ENCODE assay signal across 1 cellular context in the genomic region with DNA sequence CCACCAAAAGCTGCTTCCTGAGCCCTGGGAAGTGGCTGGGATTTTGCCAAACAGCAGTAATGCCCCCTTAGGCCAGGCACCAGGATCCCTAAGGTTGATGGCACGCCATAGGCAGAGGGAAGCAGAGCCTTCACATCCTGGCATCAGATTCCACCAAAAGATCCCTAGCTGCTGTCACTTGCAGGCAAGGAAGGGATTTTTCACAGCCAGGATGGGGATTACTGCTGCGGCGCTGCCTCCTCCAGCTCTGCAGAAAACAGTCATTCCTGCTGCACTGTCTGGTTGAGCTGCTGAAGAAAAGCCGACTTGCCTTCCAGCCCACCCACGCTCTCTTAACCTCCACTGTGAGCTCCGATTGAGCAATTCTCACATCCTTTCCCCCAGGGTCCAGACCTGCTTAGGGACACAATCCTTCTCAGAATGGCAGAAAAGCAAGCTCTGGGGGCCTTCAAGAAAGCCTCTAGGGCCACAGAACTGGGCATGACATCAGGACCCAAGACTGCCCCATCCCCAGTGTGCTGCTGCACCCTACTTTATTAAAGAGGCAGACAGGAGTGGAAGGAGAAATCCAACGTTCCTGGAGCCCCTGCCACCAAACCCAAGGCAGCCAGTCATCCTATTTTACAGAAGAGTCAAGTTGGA.
TF ChIP-seq lines count a peak whose summit lies in the region.

No MANE protein-coding gene starts in this region.

TF ChIP-seq in H1, 55 proteins besides CTCF, POLR2A, EP300 and RAD21:
- TF ChIP-seq SP1 (IDR thresholded peaks at IDR 0.05; ENCODE audit: low read depth, low read length), result no peak
- no peak for TF ChIP-seq TEAD4 (IDR thresholded peaks at IDR 0.05; ENCODE audit: low read depth, low read length)
- no peak for TF ChIP-seq JUN (IDR thresholded peaks at IDR 0.05; ENCODE audit: low read depth, low read length)
- TF ChIP-seq CEBPB (IDR thresholded peaks at IDR 0.05; ENCODE audit: low read depth, low read length), result 0 out of 2 replicates have a peak, but pooled peaks have one; percentile 37
- TF ChIP-seq, protein P1, sequence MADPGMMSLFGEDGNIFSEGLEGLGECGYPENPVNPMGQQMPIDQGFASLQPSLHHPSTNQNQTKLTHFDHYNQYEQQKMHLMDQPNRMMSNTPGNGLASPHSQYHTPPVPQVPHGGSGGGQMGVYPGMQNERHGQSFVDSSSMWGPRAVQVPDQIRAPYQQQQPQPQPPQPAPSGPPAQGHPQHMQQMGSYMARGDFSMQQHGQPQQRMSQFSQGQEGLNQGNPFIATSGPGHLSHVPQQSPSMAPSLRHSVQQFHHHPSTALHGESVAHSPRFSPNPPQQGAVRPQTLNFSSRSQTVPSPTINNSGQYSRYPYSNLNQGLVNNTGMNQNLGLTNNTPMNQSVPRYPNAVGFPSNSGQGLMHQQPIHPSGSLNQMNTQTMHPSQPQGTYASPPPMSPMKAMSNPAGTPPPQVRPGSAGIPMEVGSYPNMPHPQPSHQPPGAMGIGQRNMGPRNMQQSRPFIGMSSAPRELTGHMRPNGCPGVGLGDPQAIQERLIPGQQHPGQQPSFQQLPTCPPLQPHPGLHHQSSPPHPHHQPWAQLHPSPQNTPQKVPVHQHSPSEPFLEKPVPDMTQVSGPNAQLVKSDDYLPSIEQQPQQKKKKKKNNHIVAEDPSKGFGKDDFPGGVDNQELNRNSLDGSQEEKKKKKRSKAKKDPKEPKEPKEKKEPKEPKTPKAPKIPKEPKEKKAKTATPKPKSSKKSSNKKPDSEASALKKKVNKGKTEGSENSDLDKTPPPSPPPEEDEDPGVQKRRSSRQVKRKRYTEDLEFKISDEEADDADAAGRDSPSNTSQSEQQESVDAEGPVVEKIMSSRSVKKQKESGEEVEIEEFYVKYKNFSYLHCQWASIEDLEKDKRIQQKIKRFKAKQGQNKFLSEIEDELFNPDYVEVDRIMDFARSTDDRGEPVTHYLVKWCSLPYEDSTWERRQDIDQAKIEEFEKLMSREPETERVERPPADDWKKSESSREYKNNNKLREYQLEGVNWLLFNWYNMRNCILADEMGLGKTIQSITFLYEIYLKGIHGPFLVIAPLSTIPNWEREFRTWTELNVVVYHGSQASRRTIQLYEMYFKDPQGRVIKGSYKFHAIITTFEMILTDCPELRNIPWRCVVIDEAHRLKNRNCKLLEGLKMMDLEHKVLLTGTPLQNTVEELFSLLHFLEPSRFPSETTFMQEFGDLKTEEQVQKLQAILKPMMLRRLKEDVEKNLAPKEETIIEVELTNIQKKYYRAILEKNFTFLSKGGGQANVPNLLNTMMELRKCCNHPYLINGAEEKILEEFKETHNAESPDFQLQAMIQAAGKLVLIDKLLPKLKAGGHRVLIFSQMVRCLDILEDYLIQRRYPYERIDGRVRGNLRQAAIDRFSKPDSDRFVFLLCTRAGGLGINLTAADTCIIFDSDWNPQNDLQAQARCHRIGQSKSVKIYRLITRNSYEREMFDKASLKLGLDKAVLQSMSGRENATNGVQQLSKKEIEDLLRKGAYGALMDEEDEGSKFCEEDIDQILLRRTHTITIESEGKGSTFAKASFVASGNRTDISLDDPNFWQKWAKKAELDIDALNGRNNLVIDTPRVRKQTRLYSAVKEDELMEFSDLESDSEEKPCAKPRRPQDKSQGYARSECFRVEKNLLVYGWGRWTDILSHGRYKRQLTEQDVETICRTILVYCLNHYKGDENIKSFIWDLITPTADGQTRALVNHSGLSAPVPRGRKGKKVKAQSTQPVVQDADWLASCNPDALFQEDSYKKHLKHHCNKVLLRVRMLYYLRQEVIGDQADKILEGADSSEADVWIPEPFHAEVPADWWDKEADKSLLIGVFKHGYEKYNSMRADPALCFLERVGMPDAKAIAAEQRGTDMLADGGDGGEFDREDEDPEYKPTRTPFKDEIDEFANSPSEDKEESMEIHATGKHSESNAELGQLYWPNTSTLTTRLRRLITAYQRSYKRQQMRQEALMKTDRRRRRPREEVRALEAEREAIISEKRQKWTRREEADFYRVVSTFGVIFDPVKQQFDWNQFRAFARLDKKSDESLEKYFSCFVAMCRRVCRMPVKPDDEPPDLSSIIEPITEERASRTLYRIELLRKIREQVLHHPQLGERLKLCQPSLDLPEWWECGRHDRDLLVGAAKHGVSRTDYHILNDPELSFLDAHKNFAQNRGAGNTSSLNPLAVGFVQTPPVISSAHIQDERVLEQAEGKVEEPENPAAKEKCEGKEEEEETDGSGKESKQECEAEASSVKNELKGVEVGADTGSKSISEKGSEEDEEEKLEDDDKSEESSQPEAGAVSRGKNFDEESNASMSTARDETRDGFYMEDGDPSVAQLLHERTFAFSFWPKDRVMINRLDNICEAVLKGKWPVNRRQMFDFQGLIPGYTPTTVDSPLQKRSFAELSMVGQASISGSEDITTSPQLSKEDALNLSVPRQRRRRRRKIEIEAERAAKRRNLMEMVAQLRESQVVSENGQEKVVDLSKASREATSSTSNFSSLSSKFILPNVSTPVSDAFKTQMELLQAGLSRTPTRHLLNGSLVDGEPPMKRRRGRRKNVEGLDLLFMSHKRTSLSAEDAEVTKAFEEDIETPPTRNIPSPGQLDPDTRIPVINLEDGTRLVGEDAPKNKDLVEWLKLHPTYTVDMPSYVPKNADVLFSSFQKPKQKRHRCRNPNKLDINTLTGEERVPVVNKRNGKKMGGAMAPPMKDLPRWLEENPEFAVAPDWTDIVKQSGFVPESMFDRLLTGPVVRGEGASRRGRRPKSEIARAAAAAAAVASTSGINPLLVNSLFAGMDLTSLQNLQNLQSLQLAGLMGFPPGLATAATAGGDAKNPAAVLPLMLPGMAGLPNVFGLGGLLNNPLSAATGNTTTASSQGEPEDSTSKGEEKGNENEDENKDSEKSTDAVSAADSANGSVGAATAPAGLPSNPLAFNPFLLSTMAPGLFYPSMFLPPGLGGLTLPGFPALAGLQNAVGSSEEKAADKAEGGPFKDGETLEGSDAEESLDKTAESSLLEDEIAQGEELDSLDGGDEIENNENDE (IDR thresholded peaks at IDR 0.05; ENCODE audit: insufficient replicate concordance, low read length), result no peak
